Comparison of ENCODE assay signal across 21 cellular contexts in the genomic region with DNA sequence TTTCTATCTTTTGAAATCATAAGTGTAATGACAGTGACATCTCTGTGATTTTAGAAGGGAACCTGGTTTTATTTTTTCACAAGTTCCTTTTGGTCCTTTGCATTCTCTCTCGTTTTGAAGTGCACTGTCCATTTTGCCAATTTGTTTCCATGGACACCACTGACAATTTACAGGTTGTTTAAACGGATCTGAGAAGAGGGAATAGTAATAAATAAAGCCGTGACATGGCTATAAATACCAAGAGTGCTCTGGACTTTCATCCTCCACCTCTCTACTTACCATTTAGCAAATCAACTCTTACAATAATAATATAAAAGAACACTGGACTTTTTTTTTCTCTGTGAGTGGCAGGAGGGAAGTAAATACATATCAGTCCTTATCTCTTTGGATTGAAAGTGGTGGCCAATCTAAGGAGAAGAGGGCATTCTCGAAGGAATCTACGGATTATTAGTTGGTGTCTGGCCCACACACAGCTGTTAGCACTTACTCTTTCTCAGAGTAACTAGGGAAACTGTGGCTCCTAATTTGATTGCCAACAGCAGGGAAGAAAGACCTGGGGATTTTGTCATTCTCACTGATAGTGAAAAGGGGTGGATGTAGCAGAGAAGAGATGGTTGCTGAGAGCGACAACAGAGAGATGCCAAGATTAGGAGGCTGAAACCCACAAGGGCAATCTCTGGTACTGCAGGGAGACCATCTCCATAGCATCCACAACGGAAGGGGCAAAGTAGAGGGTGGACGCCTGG.
DNase-seq lines count a peak whose midpoint lies in the region; ATAC-seq and TF ChIP-seq lines count a peak whose summit lies in the region.
"Had no signal": no experiment of that assay in that cellular context is flagged by ENCODE, and none has a peak within 500 bp of the region (broad histone marks: within the 10 kb centered on the region; RNA-seq: fewer than 3 reads in every experiment).

No MANE protein-coding gene starts in this region.

- H3K4me1 ChIP-seq in heart right ventricle, result peaks cover 0 to 17% (median 0%) of the 10 kb centered on the region in 9 donors
- H3K4me1 ChIP-seq in spleen, result no peaks in the 10 kb centered on the region

- no peak overlapping the region for H3K27ac Mint-ChIP-seq in MCF 10A (ENCODE audit: low read depth, unreplicated experiment)
- H3K27ac Mint-ChIP-seq: CD8-positive, alpha-beta T cell had no signal

- H3K36me3 ChIP-seq in heart right ventricle (no peaks in the 10 kb centered on the region), spleen (no peaks in the 10 kb centered on the region)
- H3K36me3 ChIP-seq: BLaER1 treated with 17β-estradiol and CSF1 and Interleukin-3, amounts not matched to agents 10 nM and 100 nM had no signal

- TF ChIP-seq POLR2A in spleen (IDR thresholded peaks at IDR 0.05), result no peak

- H3K9me3 Mint-ChIP-seq in MCF 10A (ENCODE audit: unreplicated experiment), result no peaks in the 10 kb centered on the region
- H3K9me3 Mint-ChIP-seq: CD8-positive, alpha-beta T cell had no signal

- H3K4me3 ChIP-seq in heart right ventricle (no peak overlapping the region), spleen (no peak overlapping the region)
- H3K4me3 ChIP-seq: BLaER1 treated with 17β-estradiol and CSF1 and Interleukin-3, amounts not matched to agents 10 nM and 100 nM; GM23248; PC-9 had no signal

- WGBS in heart right ventricle, 2 donors, result 50 to 52% methylated on average over 8 of the region's 8 CpGs
- WGBS in spleen, 5 donors, result 65 to 75% (median 68%) methylated on average over 8 of the region's 8 CpGs

- H3K4me1 Mint-ChIP-seq in MCF 10A (ENCODE audit: insufficient read depth, unreplicated experiment), result no peaks in the 10 kb centered on the region

- POLR2A ChIA-PET in MCF 10A (lab: Yijun Ruan, JAX), result no interaction called here

- intact Hi-C loops in Right ventricle myocardium superior (cut with DNase I), result no loop called here
- intact Hi-C loops in heart right ventricle (cut with DNase I), result loop anchor here in 1 of 10 donors (10.0 kb wide), 1 partner anchor 62 kb away; no protein-coding TSS in a partner anchor
- intact Hi-C loops in MCF 10A (cut with micrococcal nuclease), result no loop called here
- intact Hi-C loops in spleen (cut with DNase I; ENCODE audit: low total_unique reads), result no loop called here

- CTCF ChIA-PET in MCF 10A (lab: Yijun Ruan, JAX), result no interaction called here

- H3K9me3 ChIP-seq in heart right ventricle, result no peaks in the 10 kb centered on the region
- no peaks in the 10 kb centered on the region for H3K9me3 ChIP-seq in spleen
- H3K9me3 ChIP-seq: BLaER1 treated with 17β-estradiol and CSF1 and Interleukin-3, amounts not matched to agents 10 nM and 100 nM had no signal

- no peak overlapping the region for H3K27ac ChIP-seq in heart right ventricle
- H3K27ac ChIP-seq in spleen, result no peak overlapping the region
- H3K27ac ChIP-seq: BLaER1 treated with 17β-estradiol and CSF1 and Interleukin-3, amounts not matched to agents 10 nM and 100 nM; GM23248; PC-9; RWPE1 had no signal

- ATAC-seq in Right ventricle myocardium superior (ENCODE audit: poor library complexity) (peak; percentile 60), heart right ventricle (no peak)
- ATAC-seq: CD8-positive, alpha-beta T cell had no signal

- TF ChIP-seq CTCF in heart right ventricle (IDR thresholded peaks at IDR 0.05), result no peak
- TF ChIP-seq CTCF in MCF 10A (IDR thresholded peaks at IDR 0.05; ENCODE audit: unreplicated experiment), result no peak
- TF ChIP-seq CTCF in spleen (IDR thresholded peaks at IDR 0.05 in 8 of 11, conservative IDR thresholded peaks at IDR 0.05 in 3 of 11), result no peak

- BruUV-seq in MCF 10A (replicated peaks; lab: Mats Ljungman, UMichigan), result no TSS peak

- DNase-seq in Right ventricle myocardium superior (no peak), heart right ventricle (no peak), NCI-H2227 (lab: John Stamatoyannopoulos, UW; ENCODE audit: unreplicated experiment) (peak; percentile 67), iPS-NIHi7 (ENCODE audit: extremely low spot score) (peak; percentile 12), MCF 10A (ENCODE audit: unreplicated experiment) (no peak), spleen (no peak)
- DNase-seq in effector CD8-positive, alpha-beta T cell (lab: John Stamatoyannopoulos, UW), result no peak
- DNase-seq: CD8-positive, alpha-beta T cell; GDM1; GM23248; HCEC 1CT; Kasumi-1; MM.1S; NCI-H1092; NCI-H2029; NCI-H2171 treated with DMSO at 0.1 percent for 48 hours; NCI-H510A; NCI-H82; PC-9 had no signal

- H3K36me3 Mint-ChIP-seq in MCF 10A (ENCODE audit: insufficient read depth, unreplicated experiment), result no peaks in the 10 kb centered on the region
- H3K36me3 Mint-ChIP-seq: CD8-positive, alpha-beta T cell had no signal

- H3K27me3 ChIP-seq in heart right ventricle (no peaks in the 10 kb centered on the region), spleen (replicated peaks in 1 of 7) (no peaks in the 10 kb centered on the region)
- H3K27me3 ChIP-seq: BLaER1 treated with 17β-estradiol and CSF1 and Interleukin-3, amounts not matched to agents 10 nM and 100 nM had no signal

- H3K27me3 Mint-ChIP-seq in MCF 10A (ENCODE audit: insufficient read depth, unreplicated experiment), result peaks cover 17% of the 10 kb centered on the region

- H3K4me3 Mint-ChIP-seq in MCF 10A (ENCODE audit: unreplicated experiment), result no peak overlapping the region
- H3K4me3 Mint-ChIP-seq: CD8-positive, alpha-beta T cell had no signal

Comparison
In these comparisons a context has a peak if more than half of its experiments do, and no peak if none do; other contexts are left out.
1. DNase-seq: peak in NCI-H2227 (single experiment) and iPS-NIHi7 (single experiment); none in Right ventricle myocardium superior (single experiment), heart right ventricle (0 of 2), MCF 10A (single experiment), spleen (single experiment) and effector CD8-positive, alpha-beta T cell (single experiment).